ENCODE assay signal across 39 cellular contexts in genomic region chr5:83708170-83708569, GRCh38. TPM values are rescaled to one million over a fixed set of nuclear protein-coding genes. Genes with fewer than 3 reads are reported as not detected.
"Had no signal": no experiment of that assay in that cellular context is flagged by ENCODE, and none has a peak within 500 bp of the region (broad histone marks: within the 10 kb centered on the region; RNA-seq: fewer than 3 reads in every experiment).

No MANE protein-coding gene starts in this region.

- H3K36me3 ChIP-seq: MG63 had no signal

- DNase-seq: Kasumi-1, MG63, MM.1S, MV-4-11, NCI-H1048, NCI-H1092, NCI-H1092 treated with DMSO at 0.1 percent for 48 hours, NCI-H1105, NCI-H1105 treated with DMSO at 0.1 percent for 48 hours, NCI-H1417, NCI-H1417 treated with DMSO at 0.1 percent for 48 hours, NCI-H1436, NCI-H1436 treated with DMSO at 0.1 percent for 48 hours, NCI-H146, NCI-H1694, NCI-H1694 treated with DMSO at 0.1 percent for 48 hours, NCI-H187, NCI-H187 treated with DMSO at 0.1 percent for 48 hours, NCI-H1930, NCI-H2029, NCI-H2029 treated with DMSO at 0.1 percent for 48 hours, NCI-H2081, NCI-H2081 treated with DMSO at 0.1 percent for 48 hours, NCI-H2107, NCI-H2171, NCI-H2171 treated with DMSO at 0.1 percent for 48 hours, NCI-H2227 treated with DMSO at 0.1 percent for 48 hours, NCI-H226, NCI-H345, NCI-H446, NCI-H446 treated with DMSO at 0.1 percent for 48 hours, NCI-H510A, NCI-H510A treated with DMSO at 0.1 percent for 48 hours, NCI-H524, NCI-H524 treated with DMSO at 0.1 percent for 48 hours, NCI-H526 had no signal

- H3K4me3 ChIP-seq: MG63 had no signal

RNA-seq across cellular contexts. Expression of gene HAPLN1, which starts 12.5 kb away (rescaled TPM):
- total RNA-seq: LHCN-M2, MCF 10A, NCI-H460 had no signal
